8 cellular contexts compared by ENCODE assay signal in genomic region chr2:95314964-95315611, GRCh38. TPM values are rescaled to one million over a fixed set of nuclear protein-coding genes. Genes with fewer than 3 reads are reported as not detected.
DNase-seq lines count a peak whose midpoint lies in the region; ATAC-seq and TF ChIP-seq lines count a peak whose summit lies in the region.

No MANE protein-coding gene starts in this region.

- no peaks in the 10 kb centered on the region for H3K27me3 Mint-ChIP-seq in MCF 10A (ENCODE audit: insufficient read depth, unreplicated experiment)

- ATAC-seq in HG03439 (IDR thresholded peaks at IDR 0.05; ENCODE audit: unreplicated experiment) (no peak), HG03196 (IDR thresholded peaks at IDR 0.05; ENCODE audit: unreplicated experiment) (no peak)

- H3K27me3 ChIP-seq in liver (ENCODE audit: control insufficient read depth in 4 of 4, insufficient read depth in 4 of 4, low read length in 3 of 4), result no peaks in the 10 kb centered on the region

- DNase-seq in Daoy (ENCODE audit: low read depth), result peak; percentile 75
- DNase-seq in LNCaP clone FGC (ENCODE audit: low read depth), result no peak
- DNase-seq in MCF 10A (ENCODE audit: unreplicated experiment), result peak; percentile 80
- no peak for DNase-seq in GM19240 (ENCODE audit: insufficient read length, low spot score)
- DNase-seq in GF-D8 (lab: John Stamatoyannopoulos, UW), result no peak

- H3K36me3 ChIP-seq in liver (ENCODE audit: control insufficient read depth in 4 of 4, insufficient read depth in 3 of 4, low read depth in 1 of 4, low read length in 3 of 4), result no peaks in the 10 kb centered on the region

- TF ChIP-seq CTCF in LNCaP clone FGC (IDR thresholded peaks at IDR 0.05; ENCODE audit: control insufficient read depth, extremely low read depth, insufficient read depth) (peak; percentile 90), MCF 10A (IDR thresholded peaks at IDR 0.05; ENCODE audit: unreplicated experiment) (peak; percentile 83), liver (IDR thresholded peaks at IDR 0.05; ENCODE audit: low read depth, low read length, missing input control) (peak; percentile 86)

- POLR2A ChIA-PET in MCF 10A (lab: Yijun Ruan, JAX), result interaction anchor here (0.6 to 3.9 kb wide), 11 partner anchors 14 to 150 kb away, joined by 3 to 45 read pairs (median 5); partner anchors contain the start of gene ZNF2

- no peaks in the 10 kb centered on the region for H3K36me3 Mint-ChIP-seq in MCF 10A (ENCODE audit: insufficient read depth, unreplicated experiment)

- H3K27ac Mint-ChIP-seq in MCF 10A (ENCODE audit: low read depth, unreplicated experiment), result peak overlapping the region; percentile 86

- no TSS peak for BruUV-seq in MCF 10A (replicated peaks; lab: Mats Ljungman, UMichigan)

- peak; percentile 93 to 96 for TF ChIP-seq RAD21 in liver (IDR thresholded peaks at IDR 0.05)

- CTCF ChIA-PET in MCF 10A (lab: Yijun Ruan, JAX), result interaction anchor here (0.8 to 16.5 kb wide), 15 partner anchors 9 to 94 kb away, joined by 3 to 323 read pairs (median 5); partner anchors contain the start of gene FAHD2A

- WGBS in liver, result 58% methylated on average over 16 of the region's 16 CpGs

- H3K4me3 ChIP-seq in LNCaP clone FGC (ENCODE audit: low read depth, low read length), result no peak overlapping the region
- H3K4me3 ChIP-seq in liver (ENCODE audit: low read depth in 1 of 3, low read length in 3 of 3), result no peak overlapping the region

- H3K4me3 Mint-ChIP-seq in MCF 10A (ENCODE audit: unreplicated experiment), result peak overlapping the region; percentile 36

- no peaks in the 10 kb centered on the region for H3K9me3 Mint-ChIP-seq in MCF 10A (ENCODE audit: unreplicated experiment)

- intact Hi-C loops in MCF 10A (cut with micrococcal nuclease), result loop anchor here (1.0 kb wide), 3 partner anchors 38 to 122 kb away; no protein-coding TSS in a partner anchor

- H3K9ac ChIP-seq in liver (ENCODE audit: low read depth in 1 of 2, low read length in 2 of 2), result no peak overlapping the region

- no peak overlapping the region for H3K27ac ChIP-seq in liver (ENCODE audit: low read depth in 1 of 2, low read length in 2 of 2)

- peaks cover 52% of the 10 kb centered on the region for H3K4me1 Mint-ChIP-seq in MCF 10A (ENCODE audit: insufficient read depth, unreplicated experiment)

- H3K9me3 ChIP-seq in liver (ENCODE audit: control insufficient read depth in 4 of 4, low read length in 3 of 4), result no peaks in the 10 kb centered on the region

- no peaks in the 10 kb centered on the region for H3K4me1 ChIP-seq in liver (ENCODE audit: control insufficient read depth in 4 of 4, insufficient read depth in 4 of 4, low read length in 3 of 4)

TF ChIP-seq in liver, 16 proteins besides CTCF, POLR2A, EP300 and RAD21:
- no peak for TF ChIP-seq ATF3 (IDR thresholded peaks at IDR 0.05)
- no peak for TF ChIP-seq FOXA2 (IDR thresholded peaks at IDR 0.05)
- no peak for TF ChIP-seq TAF1 (conservative IDR thresholded peaks at IDR 0.05)
- no peak for TF ChIP-seq MAX (IDR thresholded peaks at IDR 0.05)
- no peak for TF ChIP-seq HNF4G (IDR thresholded peaks at IDR 0.05)
- TF ChIP-seq JUND (IDR thresholded peaks at IDR 0.05), result no peak

RNA-seq across cellular contexts. Expression of gene KCNIP3, which starts 17.9 kb away (rescaled TPM):
- total RNA-seq in Daoy (2014; rRNA removed; shearing (Covaris generic)), result 2.6 and 5.5 TPM in 2 replicates
- total RNA-seq in MCF 10A (2022) (9.5 and 15.6 TPM in 2 replicates), liver (under 1 TPM; 0.59 to 0.65 TPM)
- 1 to 10 TPM in 1 of 2 donors, under 1 TPM in 1; 0.26 to 1.1 TPM for polyA plus RNA-seq in liver

RNA-seq across cellular contexts. Expression of gene PROM2, which starts 40.8 kb away (rescaled TPM):
- total RNA-seq in Daoy (2014; rRNA removed; shearing (Covaris generic)), result 0.17 TPM in 1 of 2 replicates, not detected in the other
- total RNA-seq in MCF 10A (2022) (2.6 and 2.8 TPM in 2 replicates), liver (1 to 10 TPM in 1 of 2 donors, under 1 TPM in 1; 0.19 to 1.1 TPM)
- polyA plus RNA-seq in liver, result under 1 TPM; 0.11 to 0.30 TPM

Comparison
In these comparisons a context has a peak if more than half of its experiments do, and no peak if none do; other contexts are left out.
1. DNase-seq: peak in Daoy (single experiment) and MCF 10A (single experiment); none in LNCaP clone FGC (single experiment), GM19240 (single experiment) and GF-D8 (single experiment).
2. Peak in every context shown above with its lines, with median percentiles within 50 percentile points of each other: CTCF ChIP-seq.